Comparison of ENCODE assay signal across 3 cellular contexts in the genomic region with DNA sequence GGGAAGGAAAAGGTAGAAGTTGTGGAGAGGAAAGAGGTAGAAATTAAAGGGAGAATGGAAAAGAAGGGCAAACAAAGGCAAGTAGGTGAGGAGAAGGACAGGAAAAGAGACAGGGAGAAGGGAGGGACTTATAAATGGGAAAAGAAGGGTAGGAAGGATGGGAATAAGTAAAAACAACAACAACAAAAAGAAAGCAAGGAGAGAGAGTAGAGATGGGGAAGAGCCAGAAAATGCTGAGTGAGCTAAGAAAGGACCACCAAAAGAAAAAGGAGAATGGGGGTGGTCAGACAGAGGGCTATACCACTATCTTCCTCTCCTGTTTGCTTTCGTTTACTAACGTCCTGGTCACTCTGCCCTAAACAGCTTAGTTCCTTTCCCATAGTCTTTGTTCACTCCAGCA.
A peak's percentile ranks its signal among the peaks of the same experiment; 100 is the strongest.
TF ChIP-seq lines count a peak whose summit lies in the region.

No MANE protein-coding gene starts in this region.

TF ChIP-seq in HEK293, 187 proteins besides CTCF, POLR2A, EP300 and RAD21:
- TF ChIP-seq, protein P1, sequence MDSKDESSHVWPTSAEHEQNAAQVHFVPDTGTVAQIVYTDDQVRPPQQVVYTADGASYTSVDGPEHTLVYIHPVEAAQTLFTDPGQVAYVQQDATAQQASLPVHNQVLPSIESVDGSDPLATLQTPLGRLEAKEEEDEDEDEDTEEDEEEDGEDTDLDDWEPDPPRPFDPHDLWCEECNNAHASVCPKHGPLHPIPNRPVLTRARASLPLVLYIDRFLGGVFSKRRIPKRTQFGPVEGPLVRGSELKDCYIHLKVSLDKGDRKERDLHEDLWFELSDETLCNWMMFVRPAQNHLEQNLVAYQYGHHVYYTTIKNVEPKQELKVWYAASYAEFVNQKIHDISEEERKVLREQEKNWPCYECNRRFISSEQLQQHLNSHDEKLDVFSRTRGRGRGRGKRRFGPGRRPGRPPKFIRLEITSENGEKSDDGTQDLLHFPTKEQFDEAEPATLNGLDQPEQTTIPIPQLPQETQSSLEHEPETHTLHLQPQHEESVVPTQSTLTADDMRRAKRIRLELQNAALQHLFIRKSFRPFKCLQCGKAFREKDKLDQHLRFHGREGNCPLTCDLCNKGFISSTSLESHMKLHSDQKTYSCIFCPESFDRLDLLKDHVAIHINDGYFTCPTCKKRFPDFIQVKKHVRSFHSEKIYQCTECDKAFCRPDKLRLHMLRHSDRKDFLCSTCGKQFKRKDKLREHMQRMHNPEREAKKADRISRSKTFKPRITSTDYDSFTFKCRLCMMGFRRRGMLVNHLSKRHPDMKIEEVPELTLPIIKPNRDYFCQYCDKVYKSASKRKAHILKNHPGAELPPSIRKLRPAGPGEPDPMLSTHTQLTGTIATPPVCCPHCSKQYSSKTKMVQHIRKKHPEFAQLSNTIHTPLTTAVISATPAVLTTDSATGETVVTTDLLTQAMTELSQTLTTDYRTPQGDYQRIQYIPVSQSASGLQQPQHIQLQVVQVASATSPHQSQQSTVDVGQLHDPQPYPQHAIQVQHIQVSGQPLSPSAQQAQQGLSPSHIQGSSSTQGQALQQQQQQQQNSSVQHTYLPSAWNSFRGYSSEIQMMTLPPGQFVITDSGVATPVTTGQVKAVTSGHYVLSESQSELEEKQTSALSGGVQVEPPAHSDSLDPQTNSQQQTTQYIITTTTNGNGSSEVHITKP (tag by site-specific recombination; IDR thresholded peaks at IDR 0.05) = peak; percentile 91
- TF ChIP-seq, protein P2, sequence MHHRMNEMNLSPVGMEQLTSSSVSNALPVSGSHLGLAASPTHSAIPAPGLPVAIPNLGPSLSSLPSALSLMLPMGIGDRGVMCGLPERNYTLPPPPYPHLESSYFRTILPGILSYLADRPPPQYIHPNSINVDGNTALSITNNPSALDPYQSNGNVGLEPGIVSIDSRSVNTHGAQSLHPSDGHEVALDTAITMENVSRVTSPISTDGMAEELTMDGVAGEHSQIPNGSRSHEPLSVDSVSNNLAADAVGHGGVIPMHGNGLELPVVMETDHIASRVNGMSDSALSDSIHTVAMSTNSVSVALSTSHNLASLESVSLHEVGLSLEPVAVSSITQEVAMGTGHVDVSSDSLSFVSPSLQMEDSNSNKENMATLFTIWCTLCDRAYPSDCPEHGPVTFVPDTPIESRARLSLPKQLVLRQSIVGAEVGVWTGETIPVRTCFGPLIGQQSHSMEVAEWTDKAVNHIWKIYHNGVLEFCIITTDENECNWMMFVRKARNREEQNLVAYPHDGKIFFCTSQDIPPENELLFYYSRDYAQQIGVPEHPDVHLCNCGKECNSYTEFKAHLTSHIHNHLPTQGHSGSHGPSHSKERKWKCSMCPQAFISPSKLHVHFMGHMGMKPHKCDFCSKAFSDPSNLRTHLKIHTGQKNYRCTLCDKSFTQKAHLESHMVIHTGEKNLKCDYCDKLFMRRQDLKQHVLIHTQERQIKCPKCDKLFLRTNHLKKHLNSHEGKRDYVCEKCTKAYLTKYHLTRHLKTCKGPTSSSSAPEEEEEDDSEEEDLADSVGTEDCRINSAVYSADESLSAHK (tag by site-specific recombination; IDR thresholded peaks at IDR 0.05) = no peak
- peak; percentile 78 for TF ChIP-seq PRDM1 (tag by site-specific recombination; IDR thresholded peaks at IDR 0.05)

TF ChIP-seq in K562, 482 proteins besides CTCF, POLR2A, EP300 and RAD21 (continues in another document):
- TF ChIP-seq C11orf30 (IDR thresholded peaks at IDR 0.05; ENCODE audit: low read depth) (peak; percentile 92), SRSF7 (optimal IDR thresholded peaks at IDR 0.05; ENCODE audit: low read depth, low read length) (no peak), SMAD3 (CRISPR knock-in tag; conservative IDR thresholded peaks at IDR 0.05) (no peak), RBM39 (optimal IDR thresholded peaks at IDR 0.05; ENCODE audit: low read depth, low read length) (no peak), SAFB2 (IDR thresholded peaks at IDR 0.05; ENCODE audit: borderline replicate concordance, low read depth, low read length, severe bottlenecking) (no peak), ZNF830 (CRISPR knock-in tag; IDR thresholded peaks at IDR 0.05) (no peak), FOXK2 (conservative IDR thresholded peaks at IDR 0.05 in 1 of 2, IDR thresholded peaks at IDR 0.05 in 1 of 2; ENCODE audit: low read depth in 2 of 2) (peak; percentile 22 to 77; a peak in 2 of 4 replicates), CBX8 (IDR thresholded peaks at IDR 0.05; ENCODE audit: borderline replicate concordance, extremely low read depth, low read depth, low read length, poor library complexity, severe bottlenecking) (no peak), HNRNPH1 (optimal IDR thresholded peaks at IDR 0.05; ENCODE audit: low read depth, low read length) (no peak), NFIC (IDR thresholded peaks at IDR 0.05) (no peak), ZNF324 (CRISPR knock-in tag; IDR thresholded peaks at IDR 0.05) (no peak), ARHGAP35 (IDR thresholded peaks at IDR 0.05; ENCODE audit: partially characterized antibody) (no peak), MAFG (tag; conservative IDR thresholded peaks at IDR 0.05) (peak; percentile 70), THRAP3 (IDR thresholded peaks at IDR 0.05; ENCODE audit: borderline replicate concordance) (0 out of 2 replicates have a peak, but pooled peaks have one; percentile 27), BDP1 (IDR thresholded peaks at IDR 0.05; ENCODE audit: insufficient read depth, insufficient read length) (no peak), TAF7 (tag; IDR thresholded peaks at IDR 0.05) (no peak), ELF4 (CRISPR knock-in tag; IDR thresholded peaks at IDR 0.05) (0 out of 2 replicates have a peak, but pooled peaks have one; percentile 24), MAFF (IDR thresholded peaks at IDR 0.05; ENCODE audit: low read length) (peak; percentile 56), EHMT2 (IDR thresholded peaks at IDR 0.05) (0 out of 2 replicates have a peak, but pooled peaks have one; percentile 16), ARID2 (IDR thresholded peaks at IDR 0.05) (0 out of 2 replicates have a peak, but pooled peaks have one; percentile 22), ZNF146 (CRISPR knock-in tag; IDR thresholded peaks at IDR 0.05; ENCODE audit: unreplicated experiment) (no peak), ATF1 (CRISPR knock-in tag; IDR thresholded peaks at IDR 0.05) (no peak), ATF1 (tag; IDR thresholded peaks at IDR 0.05) (no peak)
- TF ChIP-seq, protein P3, sequence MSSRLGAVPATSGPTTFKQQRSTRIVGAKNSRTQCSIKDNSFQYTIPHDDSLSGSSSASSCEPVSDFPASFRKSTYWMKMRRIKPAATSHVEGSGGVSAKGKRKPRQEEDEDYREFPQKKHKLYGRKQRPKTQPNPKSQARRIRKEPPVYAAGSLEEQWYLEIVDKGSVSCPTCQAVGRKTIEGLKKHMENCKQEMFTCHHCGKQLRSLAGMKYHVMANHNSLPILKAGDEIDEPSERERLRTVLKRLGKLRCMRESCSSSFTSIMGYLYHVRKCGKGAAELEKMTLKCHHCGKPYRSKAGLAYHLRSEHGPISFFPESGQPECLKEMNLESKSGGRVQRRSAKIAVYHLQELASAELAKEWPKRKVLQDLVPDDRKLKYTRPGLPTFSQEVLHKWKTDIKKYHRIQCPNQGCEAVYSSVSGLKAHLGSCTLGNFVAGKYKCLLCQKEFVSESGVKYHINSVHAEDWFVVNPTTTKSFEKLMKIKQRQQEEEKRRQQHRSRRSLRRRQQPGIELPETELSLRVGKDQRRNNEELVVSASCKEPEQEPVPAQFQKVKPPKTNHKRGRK (tag; IDR thresholded peaks at IDR 0.05) = peak; percentile 85
- TF ChIP-seq, protein P1 (IDR thresholded peaks at IDR 0.05; ENCODE audit: partially characterized antibody) = peak; percentile 97

TF ChIP-seq in neural cell, 6 proteins besides CTCF, POLR2A, EP300 and RAD21:
- TF ChIP-seq, protein P4, sequence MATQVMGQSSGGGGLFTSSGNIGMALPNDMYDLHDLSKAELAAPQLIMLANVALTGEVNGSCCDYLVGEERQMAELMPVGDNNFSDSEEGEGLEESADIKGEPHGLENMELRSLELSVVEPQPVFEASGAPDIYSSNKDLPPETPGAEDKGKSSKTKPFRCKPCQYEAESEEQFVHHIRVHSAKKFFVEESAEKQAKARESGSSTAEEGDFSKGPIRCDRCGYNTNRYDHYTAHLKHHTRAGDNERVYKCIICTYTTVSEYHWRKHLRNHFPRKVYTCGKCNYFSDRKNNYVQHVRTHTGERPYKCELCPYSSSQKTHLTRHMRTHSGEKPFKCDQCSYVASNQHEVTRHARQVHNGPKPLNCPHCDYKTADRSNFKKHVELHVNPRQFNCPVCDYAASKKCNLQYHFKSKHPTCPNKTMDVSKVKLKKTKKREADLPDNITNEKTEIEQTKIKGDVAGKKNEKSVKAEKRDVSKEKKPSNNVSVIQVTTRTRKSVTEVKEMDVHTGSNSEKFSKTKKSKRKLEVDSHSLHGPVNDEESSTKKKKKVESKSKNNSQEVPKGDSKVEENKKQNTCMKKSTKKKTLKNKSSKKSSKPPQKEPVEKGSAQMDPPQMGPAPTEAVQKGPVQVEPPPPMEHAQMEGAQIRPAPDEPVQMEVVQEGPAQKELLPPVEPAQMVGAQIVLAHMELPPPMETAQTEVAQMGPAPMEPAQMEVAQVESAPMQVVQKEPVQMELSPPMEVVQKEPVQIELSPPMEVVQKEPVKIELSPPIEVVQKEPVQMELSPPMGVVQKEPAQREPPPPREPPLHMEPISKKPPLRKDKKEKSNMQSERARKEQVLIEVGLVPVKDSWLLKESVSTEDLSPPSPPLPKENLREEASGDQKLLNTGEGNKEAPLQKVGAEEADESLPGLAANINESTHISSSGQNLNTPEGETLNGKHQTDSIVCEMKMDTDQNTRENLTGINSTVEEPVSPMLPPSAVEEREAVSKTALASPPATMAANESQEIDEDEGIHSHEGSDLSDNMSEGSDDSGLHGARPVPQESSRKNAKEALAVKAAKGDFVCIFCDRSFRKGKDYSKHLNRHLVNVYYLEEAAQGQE (IDR thresholded peaks at IDR 0.05; ENCODE audit: borderline replicate concordance) = no peak
- no peak for TF ChIP-seq SMC3 (conservative IDR thresholded peaks at IDR 0.05; ENCODE audit: poor library complexity)
- no peak for TF ChIP-seq EZH2 (IDR thresholded peaks at IDR 0.05; ENCODE audit: borderline replicate concordance, insufficient read depth, low read length, poor library complexity, severe bottlenecking)
- TF ChIP-seq POLR2AphosphoS5 (IDR thresholded peaks at IDR 0.05) = no peak
- no peak for TF ChIP-seq MXI1 (conservative IDR thresholded peaks at IDR 0.05; ENCODE audit: poor library complexity, severe bottlenecking)
- TF ChIP-seq TAF1 (IDR thresholded peaks at IDR 0.05; ENCODE audit: low read depth) = no peak
